In the genomic region with DNA sequence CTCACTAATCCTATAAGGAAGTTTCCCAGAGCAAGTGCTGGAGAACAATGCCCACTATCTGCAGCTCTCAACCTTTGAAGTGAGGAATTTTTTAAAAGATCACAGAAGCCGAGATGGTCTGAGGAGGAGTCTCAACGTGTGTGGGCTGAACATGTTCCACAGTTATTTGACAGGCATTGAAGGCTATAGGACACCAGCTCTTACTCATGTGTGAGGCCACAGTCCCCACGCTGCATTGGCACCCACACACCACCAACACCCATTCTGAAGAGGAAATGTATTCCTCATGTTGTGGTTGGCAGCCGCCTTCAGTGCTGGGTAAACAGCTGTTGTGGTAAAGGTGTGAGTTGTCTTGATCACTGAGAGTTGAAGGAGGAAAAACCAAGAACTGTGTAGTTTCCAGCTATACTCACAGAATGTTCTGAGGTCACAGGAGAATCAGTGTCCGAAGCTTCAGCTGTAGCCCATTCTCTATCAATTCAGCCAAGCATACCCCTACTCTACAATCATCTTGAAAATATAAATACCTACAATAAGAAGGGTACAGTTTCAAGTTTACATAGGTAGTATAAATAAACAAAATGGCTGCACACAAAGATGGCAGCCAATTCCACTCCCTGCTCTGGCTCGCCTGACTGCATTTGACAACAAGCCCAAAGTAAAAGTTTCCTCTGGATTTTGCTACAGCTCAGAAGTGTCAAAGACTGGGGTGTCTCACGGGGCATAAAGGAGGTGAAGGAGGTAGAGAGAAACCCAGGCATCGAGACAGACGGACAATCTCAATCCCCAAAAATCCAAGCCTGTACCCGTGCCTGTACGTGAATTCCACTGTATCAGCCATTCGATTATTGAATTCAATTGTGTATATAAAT, we compare ENCODE assay signal across 8 cellular contexts. TPM values are rescaled to one million over a fixed set of nuclear protein-coding genes. Genes with fewer than 3 reads are reported as not detected.
A peak's percentile ranks its signal among the peaks of the same experiment; 100 is the strongest.
DNase-seq lines count a peak whose midpoint lies in the region; ATAC-seq and TF ChIP-seq lines count a peak whose summit lies in the region.

No MANE protein-coding gene starts in this region.

- no peaks in the 10 kb centered on the region for H3K79me2 ChIP-seq in osteoblast (ENCODE audit: insufficient read depth, low read length)

- H3K9me3 ChIP-seq in HUES6 (ENCODE audit: control insufficient read depth, insufficient read depth, low read depth, low read length) (no peaks in the 10 kb centered on the region), osteoblast (ENCODE audit: low read depth, low read length) (no peaks in the 10 kb centered on the region)

- peak overlapping the region; percentile 24 for H2AFZ ChIP-seq in osteoblast (ENCODE audit: low read length)

- H4K20me1 ChIP-seq in osteoblast (ENCODE audit: insufficient read depth, low read length), result no peaks in the 10 kb centered on the region

- H3K9ac ChIP-seq in HUES6 (ENCODE audit: low read length), result no peak overlapping the region

- POLR2A ChIA-PET in HEK293T (lab: Yijun Ruan, JAX), result no interaction called here

- DNase-seq in Right ventricle myocardium inferior (ENCODE audit: missing footprints), result peak; percentile 69
- DNase-seq in cardiac septum (ENCODE audit: low spot score), result no peak
- peak; percentile 55 to 70 for DNase-seq in activated T-helper 1 cell treated with anti-CD3 and anti-CD28 coated beads, Interleukin-2, amount 50 U/mL, for 16 hours (ENCODE audit: low read depth in 1 of 2, low spot score in 1 of 2)
- DNase-seq in osteoblast (ENCODE audit: insufficient read length, low spot score, missing footprints), result no peak
- DNase-seq in NCI-H748 treated with DMSO at 0.1 percent for 48 hours (lab: John Stamatoyannopoulos, UW), result no peak
- no peak for DNase-seq in GM13976 (ENCODE audit: low spot score)
- no peak for DNase-seq in HEK293T (ENCODE audit: extremely low spot score)

- no peaks in the 10 kb centered on the region for H3K27me3 ChIP-seq in HUES6 (ENCODE audit: control insufficient read depth, insufficient read depth, low read length)
- no peaks in the 10 kb centered on the region for H3K27me3 ChIP-seq in osteoblast (ENCODE audit: insufficient read depth, low read length)

- TF ChIP-seq CTCF in osteoblast (IDR thresholded peaks at IDR 0.05; ENCODE audit: extremely low read depth, low read depth, low read length), result no peak
- TF ChIP-seq CTCF in GM13976 (IDR thresholded peaks at IDR 0.05; ENCODE audit: borderline replicate concordance, control extremely low read depth, extremely low read depth, insufficient read depth, missing control alignments), result no peak

- CTCF ChIA-PET in HEK293T (lab: Yijun Ruan, JAX), result no interaction called here

- ATAC-seq in Right ventricle myocardium inferior, result no peak

- intact Hi-C loops in Right ventricle myocardium inferior (cut with DNase I) (loop anchor here (5.0 to 10.0 kb wide), 2 partner anchors 62 to 109 kb away; no protein-coding TSS in a partner anchor), cardiac septum (cut with DNase I) (no loop called here)

- in situ Hi-C loops in GM13976 (cut with MboI; ENCODE audit: low sequenced_read_pairs, unreplicated experiment), result no loop called here

- H3K4me1 ChIP-seq in HUES6 (ENCODE audit: control insufficient read depth, insufficient read depth, low read length) (peaks cover 3% of the 10 kb centered on the region; the same call in 1 of the 2 replicates), osteoblast (ENCODE audit: insufficient read depth, low read length) (no peaks in the 10 kb centered on the region)

- H3K36me3 ChIP-seq in HUES6 (ENCODE audit: control insufficient read depth, insufficient read depth, low read length) (no peaks in the 10 kb centered on the region), osteoblast (ENCODE audit: insufficient read depth, low read length) (no peaks in the 10 kb centered on the region)

- H3K4me2 ChIP-seq in osteoblast (ENCODE audit: insufficient read depth, low read length), result no peak overlapping the region

- H3K4me3 ChIP-seq in HUES6 (ENCODE audit: low read depth, low read length) (no peak overlapping the region), osteoblast (ENCODE audit: insufficient read depth, low read length) (no peak overlapping the region)

- peak overlapping the region; percentile 32; the same call in 1 of the 2 replicates for H3K27ac ChIP-seq in HUES6 (ENCODE audit: low read depth, low read length)
- H3K27ac ChIP-seq in osteoblast (ENCODE audit: low read depth, low read length), result no peak overlapping the region

TF ChIP-seq in HEK293T, 16 proteins besides CTCF, POLR2A, EP300 and RAD21:
- TF ChIP-seq ARNT (IDR thresholded peaks at IDR 0.05) (no peak), FOXM1 (IDR thresholded peaks at IDR 0.05; ENCODE audit: borderline replicate concordance) (no peak), SP1 (IDR thresholded peaks at IDR 0.05) (no peak), L3MBTL2 (conservative IDR thresholded peaks at IDR 0.05) (no peak), TARDBP (IDR thresholded peaks at IDR 0.05) (no peak), NFRKB (IDR thresholded peaks at IDR 0.05) (no peak), ZNF384 (IDR thresholded peaks at IDR 0.05) (no peak), CTBP1 (IDR thresholded peaks at IDR 0.05; ENCODE audit: borderline replicate concordance) (no peak), FOXA1 (IDR thresholded peaks at IDR 0.05) (no peak), FOXK2 (IDR thresholded peaks at IDR 0.05) (no peak)
TF ChIP-seq in HEK293T: peak in this region for 0.

RNA-seq across cellular contexts. Expression of gene CD226, which starts 12.1 kb away (rescaled TPM):
- 0.95 TPM for total RNA-seq in Right ventricle myocardium inferior
- 2.4 TPM for total RNA-seq in cardiac septum
- under 0.01 and 0.36 TPM in 2 replicates for total RNA-seq in osteoblast

Comparison
In these comparisons a context has a peak if more than half of its experiments do, and no peak if none do; other contexts are left out.
1. DNase-seq: peak in Right ventricle myocardium inferior (single experiment) and activated T-helper 1 cell treated with anti-CD3 and anti-CD28 coated beads, Interleukin-2, amount 50 U/mL, for 16 hours (2 of 2); none in cardiac septum (single experiment), osteoblast (single experiment), NCI-H748 treated with DMSO at 0.1 percent for 48 hours (single experiment), GM13976 (single experiment) and HEK293T (single experiment).